In genomic region chr1:230120289-230120948, GRCh38 we compare ENCODE assay signal across 1 cellular context.
TF ChIP-seq lines count a peak whose summit lies in the region.

No MANE protein-coding gene starts in this region.

TF ChIP-seq in H1, 55 proteins besides CTCF, POLR2A, EP300 and RAD21:
- no peak for TF ChIP-seq GABPA (IDR thresholded peaks at IDR 0.05; ENCODE audit: borderline replicate concordance, insufficient read depth, low read length)
- TF ChIP-seq ZNF274 (IDR thresholded peaks at IDR 0.05; ENCODE audit: borderline replicate concordance, extremely low read depth, low read length): no peak
- TF ChIP-seq RNF2 (IDR thresholded peaks at IDR 0.05; ENCODE audit: borderline replicate concordance, low read depth, low read length, missing control alignments, poor library complexity, severe bottlenecking): no peak
- no peak for TF ChIP-seq CHD1 (IDR thresholded peaks at IDR 0.05; ENCODE audit: low read depth, low read length)
- no peak for TF ChIP-seq SUZ12 (IDR thresholded peaks at IDR 0.05; ENCODE audit: low read length)
- no peak for TF ChIP-seq GTF2F1 (IDR thresholded peaks at IDR 0.05; ENCODE audit: borderline replicate concordance, low read depth, low read length)
- no peak for TF ChIP-seq EGR1 (IDR thresholded peaks at IDR 0.05; ENCODE audit: borderline replicate concordance, low read depth, low read length)
- TF ChIP-seq CEBPB (IDR thresholded peaks at IDR 0.05; ENCODE audit: low read depth, low read length): no peak
- TF ChIP-seq HDAC2 (IDR thresholded peaks at IDR 0.05; ENCODE audit: borderline replicate concordance in 1 of 2, low read depth in 2 of 2, low read length in 2 of 2): no peak
- no peak for TF ChIP-seq ASH2L (IDR thresholded peaks at IDR 0.05; ENCODE audit: low read length)
- no peak for TF ChIP-seq TAF1 (IDR thresholded peaks at IDR 0.05; ENCODE audit: low read depth, low read length)
- TF ChIP-seq, protein P1, sequence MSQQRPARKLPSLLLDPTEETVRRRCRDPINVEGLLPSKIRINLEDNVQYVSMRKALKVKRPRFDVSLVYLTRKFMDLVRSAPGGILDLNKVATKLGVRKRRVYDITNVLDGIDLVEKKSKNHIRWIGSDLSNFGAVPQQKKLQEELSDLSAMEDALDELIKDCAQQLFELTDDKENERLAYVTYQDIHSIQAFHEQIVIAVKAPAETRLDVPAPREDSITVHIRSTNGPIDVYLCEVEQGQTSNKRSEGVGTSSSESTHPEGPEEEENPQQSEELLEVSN (IDR thresholded peaks at IDR 0.05): no peak
- TF ChIP-seq CBX5 (IDR thresholded peaks at IDR 0.05; ENCODE audit: low read depth, low read length): no peak
- no peak for TF ChIP-seq NANOG (IDR thresholded peaks at IDR 0.05; ENCODE audit: insufficient read depth, low read depth, low read length, poor library complexity, severe bottlenecking)
- TF ChIP-seq TCF12 (IDR thresholded peaks at IDR 0.05; ENCODE audit: low read depth, low read length): no peak
